In the genomic region with DNA sequence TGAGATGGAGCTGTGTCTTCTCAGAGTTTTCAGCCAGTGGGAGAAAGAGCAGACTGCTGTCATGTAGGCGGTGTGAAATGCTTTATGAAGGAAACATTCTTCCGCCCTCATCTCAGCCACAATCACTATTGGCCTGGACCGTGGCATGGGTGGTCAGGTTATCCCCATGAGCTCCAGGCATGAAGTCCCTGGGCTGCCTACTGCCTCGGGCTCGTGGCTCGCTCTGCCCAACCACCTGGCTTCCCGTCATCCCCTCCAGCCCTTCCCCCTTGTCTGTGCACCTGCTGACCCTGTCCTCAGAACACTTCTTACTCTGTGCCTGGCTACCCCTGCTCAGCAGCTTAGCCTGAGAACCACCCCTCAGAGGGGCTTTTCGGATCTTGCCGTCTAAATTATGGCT, we compare ENCODE assay signal across 29 cellular contexts. TPM values are rescaled to one million over a fixed set of nuclear protein-coding genes. Genes with fewer than 3 reads are reported as not detected.
DNase-seq lines count a peak whose midpoint lies in the region; ATAC-seq and TF ChIP-seq lines count a peak whose summit lies in the region.
"Had no signal": no experiment of that assay in that cellular context is flagged by ENCODE, and none has a peak within 500 bp of the region (broad histone marks: within the 10 kb centered on the region; RNA-seq: fewer than 3 reads in every experiment).

No MANE protein-coding gene starts in this region.

- no peak for ATAC-seq in psoas muscle
- ATAC-seq: activated CD4-positive, CD25-positive, alpha-beta regulatory T cell treated with anti-CD3 and anti-CD28 coated beads, Interleukin-2, amount 50 U/mL, for 24 hours; esophagus mucosa; stimulated activated naive CD8-positive, alpha-beta T cell treated with anti-CD3 and anti-CD28 coated beads, Interleukin-15, Interleukin-2, amounts not matched to agents 100 U/mL and 50 U/mL, for 24 hours had no signal

- TF ChIP-seq POLR2A in testis (IDR thresholded peaks at IDR 0.05), result no peak

- DNase-seq in NCI-H82 (lab: John Stamatoyannopoulos, UW) (peak; percentile 16), NCI-H82 treated with DMSO at 0.1 percent for 48 hours (lab: John Stamatoyannopoulos, UW; ENCODE audit: unreplicated experiment) (no peak), mesenteric fat pad (ENCODE audit: low spot score) (peak; percentile 45), testis (peak; percentile 10), pons (ENCODE audit: low spot score) (no peak), psoas muscle (no peak), Calu3 (no peak)
- peak; percentile 36 for DNase-seq in activated CD8-positive, alpha-beta memory T cell treated with anti-CD3 and anti-CD28 coated beads, Interleukin-2, amount 50 U/mL, for 48 hours
- DNase-seq: 8988T; activated CD4-positive, alpha-beta T cell treated with anti-CD3 and anti-CD28 coated beads, Interleukin-2, amount 50 U/mL, for 48 hours; anterior cingulate cortex; cortex of kidney; foreskin fibroblast; HCEC 1CT; Kasumi-1; kidney glomerular epithelial cell; mammary epithelial cell; NCI-H1436; stimulated activated CD4-positive, alpha-beta T cell treated with anti-CD3 and anti-CD28 coated beads, Interleukin-15, amount 100 ng/mL, for 24 hours; stimulated activated naive CD8-positive, alpha-beta T cell treated with anti-CD3 and anti-CD28 coated beads, Interleukin-15, Interleukin-2, amounts not matched to agents 100 U/mL and 50 U/mL, for 24 hours; T-helper 1 cell; thyroid gland had no signal

- H3K9me3 Mint-ChIP-seq in Calu3 (ENCODE audit: low read depth, unreplicated experiment), result no peaks in the 10 kb centered on the region

- peaks cover 8% of the 10 kb centered on the region for H3K36me3 Mint-ChIP-seq in Calu3 (ENCODE audit: insufficient read depth, unreplicated experiment)

- no peak overlapping the region for H3K4me3 ChIP-seq in testis
- H3K4me3 ChIP-seq in psoas muscle, result no peak overlapping the region
- H3K4me3 ChIP-seq: SJSA1, thyroid gland had no signal

- BruUV-seq in Calu3 (replicated peaks; lab: Mats Ljungman, UMichigan), result no TSS peak

- H3K36me3 ChIP-seq in testis (ENCODE audit: low read depth, missing control alignments), result no peaks in the 10 kb centered on the region
- no peaks in the 10 kb centered on the region for H3K36me3 ChIP-seq in psoas muscle (ENCODE audit: insufficient read depth in 1 of 2, low read depth in 1 of 2)
- H3K36me3 ChIP-seq: SJSA1, thyroid gland had no signal

- H3K27me3 ChIP-seq in testis, result no peaks in the 10 kb centered on the region
- H3K27me3 ChIP-seq in psoas muscle (ENCODE audit: insufficient read depth in 3 of 3, low read length in 2 of 3), result peaks cover 0 to 9% (median 8%) of the 10 kb centered on the region in 3 donors
- H3K27me3 ChIP-seq: SJSA1, thyroid gland had no signal

- H3K27ac ChIP-seq in testis (no peak overlapping the region), psoas muscle (no peak overlapping the region)
- H3K27ac ChIP-seq: SJSA1, thyroid gland had no signal

- H3K4me3 Mint-ChIP-seq in Calu3 (ENCODE audit: low read depth, unreplicated experiment), result no peak overlapping the region
- H3K4me3 Mint-ChIP-seq: activated naive CD8-positive, alpha-beta T cell had no signal

- intact Hi-C loops in testis (cut with DNase I; ENCODE audit: low total_unique reads) (no loop called here), psoas muscle (cut with DNase I) (no loop called here), Calu3 (cut with micrococcal nuclease; ENCODE audit: unreplicated experiment) (no loop called here)

- WGBS in testis, 2 donors, result 91 to 95% methylated on average over 9 of the region's 9 CpGs
- WGBS in psoas muscle, 3 donors, result 72 to 85% (median 77%) methylated on average over 9 of the region's 9 CpGs

- CTCF ChIA-PET in Calu3 (lab: Charles Lee), result no interaction called here

- no peak for TF ChIP-seq CTCF in testis (IDR thresholded peaks at IDR 0.05)
- TF ChIP-seq CTCF in psoas muscle (IDR thresholded peaks at IDR 0.05), result no peak
- TF ChIP-seq CTCF in Calu3 (IDR thresholded peaks at IDR 0.05; ENCODE audit: unreplicated experiment), result no peak

- no peak overlapping the region for H3K27ac Mint-ChIP-seq in Calu3 (ENCODE audit: unreplicated experiment)
- H3K27ac Mint-ChIP-seq: activated naive CD8-positive, alpha-beta T cell had no signal

- H3K9me3 ChIP-seq in testis (no peaks in the 10 kb centered on the region), psoas muscle (no peaks in the 10 kb centered on the region)
- H3K9me3 ChIP-seq: SJSA1, thyroid gland had no signal

- H3K27me3 Mint-ChIP-seq in Calu3 (ENCODE audit: unreplicated experiment), result peaks cover 36% of the 10 kb centered on the region
- H3K27me3 Mint-ChIP-seq: activated naive CD8-positive, alpha-beta T cell had no signal

- H3K4me1 ChIP-seq in testis (no peaks in the 10 kb centered on the region), psoas muscle (no peaks in the 10 kb centered on the region)
- H3K4me1 ChIP-seq: SJSA1, thyroid gland had no signal

- no peaks in the 10 kb centered on the region for H3K4me1 Mint-ChIP-seq in Calu3 (ENCODE audit: low read depth, unreplicated experiment)

RNA-seq across cellular contexts. Expression of a gene that starts 15.5 kb away (rescaled TPM):
- total RNA-seq in mesenteric fat pad (5.5 TPM), testis (10 to 100 TPM; 15.4 to 15.8 TPM), psoas muscle (under 1 TPM in 3 of 4 donors, not detected in 1; 0.22 to 0.79 (median 0.40) TPM), Calu3 (2022) (not detected in 2 replicates)
- polyA plus RNA-seq in testis (ENCODE audit: insufficient read depth, low read depth, low replicate concordance) (12.7 TPM), psoas muscle (1 to 10 TPM in 1 of 3 donors, under 1 TPM in 2; 0.23 to 1.0 (median 0.35) TPM)
- total RNA-seq: esophagus mucosa, mammary epithelial cell, progenitor cell of endocrine pancreas, SJSA1 had no signal
- polyA plus RNA-seq: mammary epithelial cell had no signal

RNA-seq across cellular contexts. Expression of a gene that starts 35.4 kb away (rescaled TPM):
- total RNA-seq in mesenteric fat pad, result 1,225 TPM
- 100 to 1,000 TPM; 728 to 906 TPM for total RNA-seq in testis
- polyA plus RNA-seq in testis (ENCODE audit: insufficient read depth, low read depth, low replicate concordance), result 989 TPM
- 100 to 1,000 TPM; 471 to 725 (median 638) TPM for total RNA-seq in psoas muscle
- polyA plus RNA-seq in psoas muscle, result 1,000 to 10,000 TPM; 1,251 to 1,967 (median 1,335) TPM
- total RNA-seq in Calu3 (2022), result 1,135 and 1,226 TPM in 2 replicates

RNA-seq across cellular contexts. Expression of a gene that starts 47.6 kb away (rescaled TPM):
- total RNA-seq in mesenteric fat pad (not detected), testis (10 to 100 TPM in 1 of 2 donors, 1 to 10 TPM in 1; 8.1 to 18.5 TPM), psoas muscle (not detected), Calu3 (2022) (not detected in 2 replicates)
- polyA plus RNA-seq in testis (ENCODE audit: insufficient read depth, low read depth, low replicate concordance) (35.1 TPM), psoas muscle (not detected)
- total RNA-seq: bronchial epithelial cell, esophagus mucosa, mammary epithelial cell, NCI-H460, progenitor cell of endocrine pancreas, SJSA1, thyroid gland had no signal
- polyA plus RNA-seq: mammary epithelial cell had no signal

RNA-seq across cellular contexts. Expression of a gene that starts 52.3 kb away (rescaled TPM):
- total RNA-seq in mesenteric fat pad (27.1 TPM), testis (10 to 100 TPM; 23.5 to 24.6 TPM), psoas muscle (10 to 100 TPM; 15.6 to 32.4 (median 20.9) TPM), Calu3 (2022) (29.8 and 30.2 TPM in 2 replicates)
- polyA plus RNA-seq in testis (ENCODE audit: insufficient read depth, low read depth, low replicate concordance) (19.5 TPM), psoas muscle (10 to 100 TPM; 11.5 to 45.6 (median 21.1) TPM)

Comparison
In these comparisons a context has a peak if more than half of its experiments do, and no peak if none do; other contexts are left out.
1. DNase-seq: peak in NCI-H82 (single experiment), activated CD8-positive, alpha-beta memory T cell treated with anti-CD3 and anti-CD28 coated beads, Interleukin-2, amount 50 U/mL, for 48 hours (single experiment), mesenteric fat pad (single experiment) and testis (single experiment); none in NCI-H82 treated with DMSO at 0.1 percent for 48 hours (single experiment), pons (single experiment), psoas muscle (0 of 2) and Calu3 (single experiment).